In genomic region chr7:12137283-12137682, GRCh38 we compare ENCODE assay signal across 21 cellular contexts.
DNase-seq lines count a peak whose midpoint lies in the region; ATAC-seq, FAIRE-seq and TF ChIP-seq lines count a peak whose summit lies in the region.
"Had no signal": no experiment of that assay in that cellular context is flagged by ENCODE, and none has a peak within 500 bp of the region (broad histone marks: within the 10 kb centered on the region; RNA-seq: fewer than 3 reads in every experiment).

No MANE protein-coding gene starts in this region.

- CTCF ChIA-PET in Panc1 (lab: Charles Lee) = no interaction called here

- peak overlapping the region; percentile 77; the same call in 1 of the 2 replicates for H3K27ac ChIP-seq in Panc1 (ENCODE audit: low read length)
- H3K27ac ChIP-seq: BLaER1, PC-9 had no signal

- no peaks in the 10 kb centered on the region for H3K36me3 ChIP-seq in Panc1 (ENCODE audit: control insufficient read depth, insufficient read depth, low read length)
- H3K36me3 ChIP-seq: BLaER1 had no signal

- H3K36me3 Mint-ChIP-seq in activated T-cell treated with anti-CD3 and anti-CD28 coated beads, Interleukin-2, amount 50 U/mL, for 72 hours (ENCODE audit: insufficient read depth in 2 of 2) = peaks cover 0 to 5% of the 10 kb centered on the region in 2 donors
- H3K36me3 Mint-ChIP-seq in activated T-cell treated with anti-CD3 and anti-CD28 coated beads, Interleukin-2, amount 50 U/mL, for 4 hours (ENCODE audit: insufficient read depth) = no peaks in the 10 kb centered on the region
- H3K36me3 Mint-ChIP-seq in activated naive CD4-positive, alpha-beta T cell treated with anti-CD3 and anti-CD28 coated beads, Interleukin-2, amount 50 U/mL, for 72 hours = no peaks in the 10 kb centered on the region
- H3K36me3 Mint-ChIP-seq in osteocyte (ENCODE audit: unreplicated experiment) = no peaks in the 10 kb centered on the region
- H3K36me3 Mint-ChIP-seq: CD8-positive, alpha-beta T cell had no signal

- no TSS peak for BruUV-seq in Panc1 (replicated peaks; lab: Mats Ljungman, UMichigan)

- peaks cover 12% of the 10 kb centered on the region; the same call in 1 of the 2 replicates for H3K9me3 ChIP-seq in Panc1 (ENCODE audit: control insufficient read depth, insufficient read depth, low read depth, low read length)
- H3K9me3 ChIP-seq: BLaER1 had no signal

- H3K9me3 Mint-ChIP-seq in activated T-cell treated with anti-CD3 and anti-CD28 coated beads, Interleukin-2, amount 50 U/mL, for 72 hours = peaks cover 2 to 6% of the 10 kb centered on the region in 2 donors
- peaks cover 4% of the 10 kb centered on the region for H3K9me3 Mint-ChIP-seq in activated T-cell treated with anti-CD3 and anti-CD28 coated beads, Interleukin-2, amount 50 U/mL, for 4 hours
- peaks cover 0 to 4% of the 10 kb centered on the region in 2 donors for H3K9me3 Mint-ChIP-seq in activated naive CD4-positive, alpha-beta T cell treated with anti-CD3 and anti-CD28 coated beads, Interleukin-2, amount 50 U/mL, for 72 hours
- peaks cover 4% of the 10 kb centered on the region for H3K9me3 Mint-ChIP-seq in osteocyte (ENCODE audit: unreplicated experiment)

- intact Hi-C loops in Panc1 (cut with micrococcal nuclease; ENCODE audit: unreplicated experiment) = no loop called here

- in situ Hi-C loops in Panc1 (cut with HindIII; ENCODE audit: low pct_unique_long_range_greater_than_20kb, low sequenced_read_pairs) = no loop called here

- H3K4me3 Mint-ChIP-seq in activated T-cell treated with anti-CD3 and anti-CD28 coated beads, Interleukin-2, amount 50 U/mL, for 72 hours = no peak overlapping the region
- H3K4me3 Mint-ChIP-seq in activated T-cell treated with anti-CD3 and anti-CD28 coated beads, Interleukin-2, amount 50 U/mL, for 4 hours = no peak overlapping the region
- no peak overlapping the region for H3K4me3 Mint-ChIP-seq in osteocyte (ENCODE audit: unreplicated experiment)
- H3K4me3 Mint-ChIP-seq: CD8-positive, alpha-beta T cell had no signal

- peak; percentile 43 to 53 for ATAC-seq in activated T-cell treated with anti-CD3 and anti-CD28 coated beads, Interleukin-2, amount 50 U/mL, for 72 hours (replicated peaks in 1 of 2)
- no peak for ATAC-seq in activated T-cell treated with anti-CD3 and anti-CD28 coated beads, Interleukin-2, amount 50 U/mL, for 4 hours
- ATAC-seq in Panc1 (peak; percentile 84), HG03460 (IDR thresholded peaks at IDR 0.05; ENCODE audit: unreplicated experiment) (no peak)
- no peak for ATAC-seq in activated naive CD4-positive, alpha-beta T cell treated with anti-CD3 and anti-CD28 coated beads, Interleukin-2, amount 50 U/mL, for 72 hours
- ATAC-seq: CD8-positive, alpha-beta T cell; K562 had no signal

- TF ChIP-seq CTCF in Panc1 (IDR thresholded peaks at IDR 0.05) (no peak), osteocyte (IDR thresholded peaks at IDR 0.05) (no peak)

- POLR2A ChIA-PET in Panc1 (lab: Charles Lee) = no interaction called here

- peaks cover 10% of the 10 kb centered on the region for H3K4me1 ChIP-seq in Panc1 (ENCODE audit: control insufficient read depth, insufficient read depth, low read length)
- H3K4me1 ChIP-seq: BLaER1 had no signal

- H3K27me3 ChIP-seq in Panc1 (ENCODE audit: control insufficient read depth, insufficient read depth, low read length) = no peaks in the 10 kb centered on the region
- H3K27me3 ChIP-seq: BLaER1 had no signal

- H3K27me3 Mint-ChIP-seq in activated T-cell treated with anti-CD3 and anti-CD28 coated beads, Interleukin-2, amount 50 U/mL, for 72 hours (ENCODE audit: low read depth) = no peaks in the 10 kb centered on the region
- peaks cover 6% of the 10 kb centered on the region for H3K27me3 Mint-ChIP-seq in activated T-cell treated with anti-CD3 and anti-CD28 coated beads, Interleukin-2, amount 50 U/mL, for 4 hours (ENCODE audit: low read depth)
- H3K27me3 Mint-ChIP-seq in osteocyte (ENCODE audit: unreplicated experiment) = peaks cover 2% of the 10 kb centered on the region

- H3K4me3 ChIP-seq in Panc1 (ENCODE audit: low read depth in 2 of 2, low read length in 2 of 2) = no peak overlapping the region
- H3K4me3 ChIP-seq: BLaER1, K562, PC-9 had no signal

- DNase-seq in activated T-cell treated with anti-CD3 and anti-CD28 coated beads, Interleukin-2, amount 50 U/mL, for 72 hours = no peak
- DNase-seq in activated T-cell treated with anti-CD3 and anti-CD28 coated beads, Interleukin-2, amount 50 U/mL, for 4 hours = no peak
- no peak for DNase-seq in Panc1 (ENCODE audit: low read depth, low spot score)
- no peak for DNase-seq in activated naive CD4-positive, alpha-beta T cell treated with anti-CD3 and anti-CD28 coated beads, Interleukin-2, amount 50 U/mL, for 72 hours (ENCODE audit: low spot score in 2 of 2)
- no peak for DNase-seq in frontal cortex (ENCODE audit: low spot score in 2 of 2)
- DNase-seq in osteocyte (ENCODE audit: extremely low spot score, unreplicated experiment) = no peak
- DNase-seq: CD8-positive, alpha-beta T cell; DMS79 treated with DMSO at 0.1 percent for 48 hours; GF-D8; H7; NCI-H1092; NCI-H146; NCI-H2081; NCI-H748 treated with DMSO at 0.1 percent for 48 hours had no signal

- no peak overlapping the region for H3K27ac Mint-ChIP-seq in activated T-cell treated with anti-CD3 and anti-CD28 coated beads, Interleukin-2, amount 50 U/mL, for 72 hours
- no peak overlapping the region for H3K27ac Mint-ChIP-seq in activated naive CD4-positive, alpha-beta T cell treated with anti-CD3 and anti-CD28 coated beads, Interleukin-2, amount 50 U/mL, for 72 hours
- H3K27ac Mint-ChIP-seq in osteocyte (ENCODE audit: unreplicated experiment) = no peak overlapping the region
- H3K27ac Mint-ChIP-seq: CD8-positive, alpha-beta T cell had no signal

- H3K4me1 Mint-ChIP-seq in activated T-cell treated with anti-CD3 and anti-CD28 coated beads, Interleukin-2, amount 50 U/mL, for 72 hours (ENCODE audit: low read depth) = no peaks in the 10 kb centered on the region
- peaks cover 2% of the 10 kb centered on the region for H3K4me1 Mint-ChIP-seq in activated T-cell treated with anti-CD3 and anti-CD28 coated beads, Interleukin-2, amount 50 U/mL, for 4 hours (ENCODE audit: low read depth)
- H3K4me1 Mint-ChIP-seq in osteocyte (ENCODE audit: unreplicated experiment) = no peaks in the 10 kb centered on the region

- peak; percentile 49 for FAIRE-seq in islet of Langerhans (lab: Jason Lieb, UNC)
- FAIRE-seq in frontal cortex (lab: Jason Lieb, UNC) = no peak
- FAIRE-seq: GM12891, GM18507, K562 had no signal

Comparison
In these comparisons a context has a peak if more than half of its experiments do, and no peak if none do; other contexts are left out.
1. ATAC-seq: peak in activated T-cell treated with anti-CD3 and anti-CD28 coated beads, Interleukin-2, amount 50 U/mL, for 72 hours (2 of 2) and Panc1 (single experiment); none in activated T-cell treated with anti-CD3 and anti-CD28 coated beads, Interleukin-2, amount 50 U/mL, for 4 hours (0 of 2), activated naive CD4-positive, alpha-beta T cell treated with anti-CD3 and anti-CD28 coated beads, Interleukin-2, amount 50 U/mL, for 72 hours (0 of 2) and HG03460 (single experiment).